1 cellular context compared by ENCODE assay signal in genomic region chr9:130422546-130422945, GRCh38.
TF ChIP-seq lines count a peak whose summit lies in the region.

No MANE protein-coding gene starts in this region.

TF ChIP-seq in GM23338, 12 proteins besides CTCF, POLR2A, EP300 and RAD21 (continued from another document):
- TF ChIP-seq JUNB (IDR thresholded peaks at IDR 0.05; ENCODE audit: unreplicated experiment) (no peak), POLR2AphosphoS5 (IDR thresholded peaks at IDR 0.05; ENCODE audit: low read depth) (no peak), ZNF114 (CRISPR knock-in tag; IDR thresholded peaks at IDR 0.05) (no peak), REST (IDR thresholded peaks at IDR 0.05; ENCODE audit: unreplicated experiment) (no peak), EZH2 (IDR thresholded peaks at IDR 0.05; ENCODE audit: low read depth, unreplicated experiment) (no peak), ETS1 (IDR thresholded peaks at IDR 0.05) (no peak), STAT1 (IDR thresholded peaks at IDR 0.05; ENCODE audit: unreplicated experiment) (no peak), EZH2phosphoT487 (IDR thresholded peaks at IDR 0.05; ENCODE audit: unreplicated experiment) (no peak), NANOG (IDR thresholded peaks at IDR 0.05; ENCODE audit: borderline replicate concordance) (no peak)
